ENCODE assay signal across 21 cellular contexts in genomic region chr22:41488596-41489385, GRCh38. TPM values are rescaled to one million over a fixed set of nuclear protein-coding genes. Genes with fewer than 3 reads are reported as not detected.
DNase-seq lines count a peak whose midpoint lies in the region; ATAC-seq and TF ChIP-seq lines count a peak whose summit lies in the region.
"Had no signal": no experiment of that assay in that cellular context is flagged by ENCODE, and none has a peak within 500 bp of the region (broad histone marks: within the 10 kb centered on the region; RNA-seq: fewer than 3 reads in every experiment).

No MANE protein-coding gene starts in this region.

- peaks cover 1% of the 10 kb centered on the region for H3K36me3 Mint-ChIP-seq in chondrocyte (ENCODE audit: low read depth)
- H3K36me3 Mint-ChIP-seq in nephron progenitor cell (ENCODE audit: low read depth) = no peaks in the 10 kb centered on the region
- H3K36me3 Mint-ChIP-seq in type B pancreatic cell = no peaks in the 10 kb centered on the region

- no peaks in the 10 kb centered on the region for H3K9me3 ChIP-seq in right atrium auricular region
- H3K9me3 ChIP-seq: lower lobe of right lung, pancreas, SJCRH30, suprapubic skin had no signal

- no peak overlapping the region for H3K4me3 ChIP-seq in right atrium auricular region
- H3K4me3 ChIP-seq: lower lobe of right lung, pancreas, SJCRH30, skin epidermis, suprapubic skin had no signal

- in situ Hi-C loops in GM13976 (cut with MboI; ENCODE audit: low sequenced_read_pairs, unreplicated experiment) = no loop called here

- H3K4me1 Mint-ChIP-seq in chondrocyte (ENCODE audit: low read depth) = peaks cover 22% of the 10 kb centered on the region
- peaks cover 19% of the 10 kb centered on the region for H3K4me1 Mint-ChIP-seq in nephron progenitor cell
- H3K4me1 Mint-ChIP-seq in type B pancreatic cell (ENCODE audit: unreplicated experiment) = peaks cover 38% of the 10 kb centered on the region

- TF ChIP-seq CTCF in right atrium auricular region (IDR thresholded peaks at IDR 0.05) = no peak
- no peak for TF ChIP-seq CTCF in chondrocyte (IDR thresholded peaks at IDR 0.05)
- TF ChIP-seq CTCF in nephron progenitor cell (IDR thresholded peaks at IDR 0.05) = no peak
- TF ChIP-seq CTCF in type B pancreatic cell (conservative IDR thresholded peaks at IDR 0.05) = no peak
- no peak for TF ChIP-seq CTCF in GM13976 (IDR thresholded peaks at IDR 0.05; ENCODE audit: borderline replicate concordance, control extremely low read depth, extremely low read depth, insufficient read depth, missing control alignments)

- intact Hi-C loops in left cardiac atrium (cut with DNase I) = no loop called here

- H3K27me3 Mint-ChIP-seq in chondrocyte (ENCODE audit: low read depth) (no peaks in the 10 kb centered on the region), nephron progenitor cell (ENCODE audit: low read depth, poor library complexity) (peaks cover 2% of the 10 kb centered on the region), type B pancreatic cell (no peaks in the 10 kb centered on the region)
- H3K27me3 Mint-ChIP-seq: activated T-helper 17 cell treated with anti-CD3 and anti-CD28 coated beads, Interleukin-2, amount 50 U/mL, for 72 hours; CD4-positive, alpha-beta memory T cell had no signal

- H3K4me3 Mint-ChIP-seq in chondrocyte (ENCODE audit: unreplicated experiment) (no peak overlapping the region), nephron progenitor cell (no peak overlapping the region), type B pancreatic cell (no peak overlapping the region)
- H3K4me3 Mint-ChIP-seq: activated T-helper 17 cell treated with anti-CD3 and anti-CD28 coated beads, Interleukin-2, amount 50 U/mL, for 72 hours had no signal

- DNase-seq in right atrium auricular region (ENCODE audit: low spot score) (no peak), left cardiac atrium (no peak), chondrocyte (ENCODE audit: low spot score) (peak; percentile 12), nephron progenitor cell (no peak), type B pancreatic cell (ENCODE audit: extremely low spot score, unreplicated experiment) (no peak), COLO829 (ENCODE audit: low spot score) (no peak), GM13976 (ENCODE audit: low spot score) (no peak), DMS 273 (lab: John Stamatoyannopoulos, UW; ENCODE audit: unreplicated experiment) (no peak)
- DNase-seq: CD4-positive, alpha-beta memory T cell; DMS79 treated with DMSO at 0.1 percent for 48 hours; HCEC 1CT; lower lobe of right lung; NCI-H187; NCI-H226; pancreas; PC-3; SJCRH30; stimulated activated CD4-positive, alpha-beta T cell treated with anti-CD3 and anti-CD28 coated beads, Interleukin-4, amount 100 ng/mL, for 1 hour had no signal

- no peak overlapping the region for H3K27ac Mint-ChIP-seq in chondrocyte (ENCODE audit: unreplicated experiment)
- peak overlapping the region; percentile 46 for H3K27ac Mint-ChIP-seq in nephron progenitor cell
- H3K27ac Mint-ChIP-seq in type B pancreatic cell = peak overlapping the region; percentile 2

- no peaks in the 10 kb centered on the region for H3K27me3 ChIP-seq in right atrium auricular region
- H3K27me3 ChIP-seq: pancreas, SJCRH30, suprapubic skin had no signal

- H3K36me3 ChIP-seq in right atrium auricular region = no peaks in the 10 kb centered on the region
- H3K36me3 ChIP-seq: pancreas, SJCRH30, suprapubic skin had no signal

- H3K9me3 Mint-ChIP-seq in chondrocyte (ENCODE audit: low read depth) (no peaks in the 10 kb centered on the region), nephron progenitor cell (no peaks in the 10 kb centered on the region), type B pancreatic cell (no peaks in the 10 kb centered on the region)
- H3K9me3 Mint-ChIP-seq: activated T-helper 17 cell treated with anti-CD3 and anti-CD28 coated beads, Interleukin-2, amount 50 U/mL, for 72 hours; CD4-positive, alpha-beta memory T cell had no signal

- no peak for ATAC-seq in left cardiac atrium
- ATAC-seq: activated T-helper 17 cell treated with anti-CD3 and anti-CD28 coated beads, Interleukin-2, amount 50 U/mL, for 72 hours; lower lobe of right lung; pancreas; PC-3 had no signal

- H3K27ac ChIP-seq in right atrium auricular region = peak overlapping the region; percentile 68 to 81
- H3K27ac ChIP-seq: lower lobe of right lung, pancreas, SJCRH30, suprapubic skin had no signal

- peaks cover 0 to 88% of the 10 kb centered on the region in 2 donors for H3K4me1 ChIP-seq in right atrium auricular region
- H3K4me1 ChIP-seq: SJCRH30 had no signal

RNA-seq across cellular contexts. Expression of gene ACO2, which starts 19.9 kb away (rescaled TPM):
- 100 to 1,000 TPM; 447 to 604 TPM for total RNA-seq in right atrium auricular region
- total RNA-seq in left cardiac atrium = 100 to 1,000 TPM; 415 to 523 TPM
- total RNA-seq in chondrocyte = 60.9 to 85.6 TPM (median 62.4 TPM) in 3 replicates
- 107 and 142 TPM in 2 replicates for total RNA-seq in type B pancreatic cell (ENCODE audit: low replicate concordance)

RNA-seq across cellular contexts. Expression of gene PHF5A, which starts 20.3 kb away (rescaled TPM):
- total RNA-seq in right atrium auricular region (10 to 100 TPM; 19.3 to 23.5 TPM), left cardiac atrium (10 to 100 TPM; 22.8 to 28.1 TPM), chondrocyte (22.5 to 32.4 TPM (median 26.8 TPM) in 3 replicates), type B pancreatic cell (ENCODE audit: low replicate concordance) (38.2 and 54.8 TPM in 2 replicates)

RNA-seq across cellular contexts. Expression of gene TOB2, which starts 42.2 kb away (rescaled TPM):
- total RNA-seq in right atrium auricular region = 10 to 100 TPM; 49.1 to 55.3 TPM
- total RNA-seq in left cardiac atrium = 10 to 100 TPM; 57.4 to 63.1 TPM
- 37.7 to 42.0 TPM (median 40.8 TPM) in 3 replicates for total RNA-seq in chondrocyte
- total RNA-seq in type B pancreatic cell (ENCODE audit: low replicate concordance) = 47.4 and 54.5 TPM in 2 replicates

RNA-seq across cellular contexts. Expression of gene POLR3H, which starts 55.5 kb away (rescaled TPM):
- 10 to 100 TPM; 11.4 to 12.0 TPM for total RNA-seq in right atrium auricular region
- total RNA-seq in left cardiac atrium = 10 to 100 TPM; 25.0 to 34.0 TPM
- total RNA-seq in chondrocyte = 39.6 to 57.3 TPM (median 41.5 TPM) in 3 replicates
- 40.1 and 46.6 TPM in 2 replicates for total RNA-seq in type B pancreatic cell (ENCODE audit: low replicate concordance)
